Comparison of ENCODE assay signal across 15 cellular contexts in the genomic region with DNA sequence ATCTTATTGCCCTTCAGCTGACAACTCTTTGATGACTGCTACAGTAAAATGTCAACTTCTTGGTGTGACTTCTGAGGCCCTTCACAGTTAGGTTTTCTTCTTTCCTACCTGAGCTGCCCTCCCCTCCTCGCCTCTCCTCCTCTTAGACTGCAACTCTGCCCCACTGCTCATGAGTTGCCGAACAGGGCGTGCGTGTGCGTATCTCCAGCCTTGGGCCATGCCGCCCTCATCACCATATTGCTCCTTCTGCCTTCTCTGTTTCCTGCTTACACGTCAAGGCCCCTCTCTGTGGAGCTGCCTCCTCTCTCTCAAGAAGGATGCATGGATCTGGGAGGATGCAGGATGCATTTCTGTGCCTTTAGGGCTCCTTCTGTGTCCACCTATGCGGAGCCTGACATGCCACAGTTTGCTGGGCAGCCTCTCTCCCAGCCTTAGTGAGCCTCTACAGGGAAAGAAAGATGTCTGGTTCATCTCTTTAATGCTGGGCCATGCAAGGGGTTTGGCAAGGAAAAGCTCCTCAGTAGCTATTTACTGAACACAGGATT.
"Had no signal": no experiment of that assay in that cellular context is flagged by ENCODE, and none has a peak within 500 bp of the region (broad histone marks: within the 10 kb centered on the region; RNA-seq: fewer than 3 reads in every experiment).

No MANE protein-coding gene starts in this region.

- H3K36me3 Mint-ChIP-seq: immature natural killer cell; naive B cell; stimulated activated naive B cell treated with anti-CD40 and anti-IgM and Interleukin-4, amounts not matched to agents 10 μg/mL and 1 μg/mL and 100 μg/mL, for 72 hours had no signal

- H3K4me3 ChIP-seq: lung, psoas muscle, right lobe of liver had no signal

- H3K27ac Mint-ChIP-seq: dendritic cell treated with granulocyte-macrophage colony-stimulating factor and Interleukin-4, amounts not matched to agents 40 ng/mL and 50 ng/mL, for 4 days; immature natural killer cell; naive B cell; nephron; stimulated activated naive B cell treated with anti-CD40 and anti-IgM and Interleukin-4, amounts not matched to agents 10 μg/mL and 1 μg/mL and 100 μg/mL, for 72 hours had no signal

- H3K4me3 Mint-ChIP-seq: dendritic cell treated with granulocyte-macrophage colony-stimulating factor and Interleukin-4, amounts not matched to agents 40 ng/mL and 50 ng/mL, for 4 days; immature natural killer cell; naive B cell; nephron; stimulated activated naive B cell treated with anti-CD40 and anti-IgM and Interleukin-4, amounts not matched to agents 10 μg/mL and 1 μg/mL and 100 μg/mL, for 72 hours had no signal

- H3K4me1 Mint-ChIP-seq: naive B cell; nephron; stimulated activated naive B cell treated with anti-CD40 and anti-IgM and Interleukin-4, amounts not matched to agents 10 μg/mL and 1 μg/mL and 100 μg/mL, for 72 hours had no signal

- H3K9me3 Mint-ChIP-seq: dendritic cell treated with granulocyte-macrophage colony-stimulating factor and Interleukin-4, amounts not matched to agents 40 ng/mL and 50 ng/mL, for 4 days; immature natural killer cell; nephron; stimulated activated naive B cell treated with anti-CD40 and anti-IgM and Interleukin-4, amounts not matched to agents 10 μg/mL and 1 μg/mL and 100 μg/mL, for 72 hours had no signal

- H3K27ac ChIP-seq: foreskin keratinocyte, psoas muscle, right lobe of liver had no signal

- DNase-seq: foreskin keratinocyte; immature natural killer cell; kidney; left cardiac atrium; left ventricle myocardium superior; mesenchymal stem cell; naive B cell; psoas muscle; retina; right lobe of liver; stimulated activated CD4-positive, alpha-beta T cell treated with anti-CD3 and anti-CD28 coated beads, Interleukin-4, amount 100 ng/mL, for 1 hour; stimulated activated naive B cell treated with anti-CD40 and anti-IgM and Interleukin-4, amounts not matched to agents 10 μg/mL and 1 μg/mL and 100 μg/mL, for 72 hours had no signal

- ATAC-seq: foreskin keratinocyte; left cardiac atrium; left ventricle myocardium superior; psoas muscle; right lobe of liver; stimulated activated naive B cell treated with anti-CD40 and anti-IgM and Interleukin-4, amounts not matched to agents 10 μg/mL and 1 μg/mL and 100 μg/mL, for 72 hours had no signal
